Comparison of ENCODE assay signal across 21 cellular contexts in genomic region chr4:136796953-136797352, GRCh38.
"Had no signal": no experiment of that assay in that cellular context is flagged by ENCODE, and none has a peak within 500 bp of the region (broad histone marks: within the 10 kb centered on the region; RNA-seq: fewer than 3 reads in every experiment).

No MANE protein-coding gene starts in this region.

- ATAC-seq: esophagus mucosa; gastrocnemius medialis; heart right ventricle; psoas muscle; right lobe of liver; stimulated activated effector memory CD8-positive, alpha-beta T cell treated with anti-CD3 and anti-CD28 coated beads, Interleukin-12 subunit alpha, Interleukin-12 subunit beta, amount 100 ng/mL, for 72 hours; stimulated activated naive CD8-positive, alpha-beta T cell treated with anti-CD3 and anti-CD28 coated beads, Interleukin-15, Interleukin-2, amounts not matched to agents 100 U/mL and 50 U/mL, for 24 hours had no signal

- H3K4me3 Mint-ChIP-seq: naive B cell; nephron; stimulated activated effector memory CD8-positive, alpha-beta T cell treated with anti-CD3 and anti-CD28 coated beads, Interleukin-12 subunit alpha, Interleukin-12 subunit beta, amount 100 ng/mL, for 72 hours; type B pancreatic cell had no signal

- H3K36me3 ChIP-seq: colonic mucosa, gastrocnemius medialis, heart right ventricle, neutrophil, right lobe of liver, suprapubic skin, thyroid gland had no signal

- H3K36me3 Mint-ChIP-seq: naive B cell; stimulated activated effector memory CD8-positive, alpha-beta T cell treated with anti-CD3 and anti-CD28 coated beads, Interleukin-12 subunit alpha, Interleukin-12 subunit beta, amount 100 ng/mL, for 72 hours; type B pancreatic cell had no signal

- DNase-seq: colonic mucosa; dorsolateral prefrontal cortex; effector CD8-positive, alpha-beta T cell; gastrocnemius medialis; heart right ventricle; hypothalamus; mesendoderm; naive B cell; psoas muscle; retina; right lobe of liver; stimulated activated CD4-positive, alpha-beta T cell treated with anti-CD3 and anti-CD28 coated beads, Interleukin-4, amount 100 ng/mL, for 1 hour; stimulated activated CD8-positive, alpha-beta memory T cell treated with anti-CD3 and anti-CD28 coated beads, Interleukin-4, amount 100 ng/mL, for 48 hours; stimulated activated naive CD8-positive, alpha-beta T cell treated with anti-CD3 and anti-CD28 coated beads, Interleukin-15, Interleukin-2, amounts not matched to agents 100 U/mL and 50 U/mL, for 24 hours; thyroid gland had no signal

- H3K27me3 Mint-ChIP-seq: naive B cell had no signal

- H3K9me3 ChIP-seq: colonic mucosa, gastrocnemius medialis, heart right ventricle, neutrophil, psoas muscle, right lobe of liver, suprapubic skin, thyroid gland had no signal

- H3K9me3 Mint-ChIP-seq: naive B cell, nephron had no signal

- H3K4me1 ChIP-seq: colonic mucosa, gastrocnemius medialis, heart right ventricle, psoas muscle, right lobe of liver, suprapubic skin, thyroid gland had no signal

- H3K4me1 Mint-ChIP-seq: naive B cell; nephron; stimulated activated effector memory CD8-positive, alpha-beta T cell treated with anti-CD3 and anti-CD28 coated beads, Interleukin-12 subunit alpha, Interleukin-12 subunit beta, amount 100 ng/mL, for 72 hours had no signal

- H3K27me3 ChIP-seq: colonic mucosa, dorsolateral prefrontal cortex, gastrocnemius medialis, heart right ventricle, neutrophil, right lobe of liver, suprapubic skin, thyroid gland had no signal

- H3K27ac ChIP-seq: colonic mucosa, dorsolateral prefrontal cortex, gastrocnemius medialis, heart right ventricle, neutrophil, psoas muscle, right lobe of liver, suprapubic skin, thyroid gland had no signal

- H3K27ac Mint-ChIP-seq: naive B cell; nephron; stimulated activated effector memory CD8-positive, alpha-beta T cell treated with anti-CD3 and anti-CD28 coated beads, Interleukin-12 subunit alpha, Interleukin-12 subunit beta, amount 100 ng/mL, for 72 hours; type B pancreatic cell had no signal

- H3K4me3 ChIP-seq: colonic mucosa, dorsolateral prefrontal cortex, gastrocnemius medialis, heart right ventricle, psoas muscle, right lobe of liver, suprapubic skin, thyroid gland had no signal
